2 cellular contexts compared by ENCODE assay signal in genomic region chr2:146226077-146226476, GRCh38.
A peak's percentile ranks its signal among the peaks of the same experiment; 100 is the strongest.
TF ChIP-seq lines count a peak whose summit lies in the region.

No MANE protein-coding gene starts in this region.

TF ChIP-seq in HEK293T, 16 proteins besides CTCF, POLR2A, EP300 and RAD21 (continued from another document):
- TF ChIP-seq TARDBP (IDR thresholded peaks at IDR 0.05) (no peak), CTBP1 (IDR thresholded peaks at IDR 0.05; ENCODE audit: borderline replicate concordance) (peak; percentile 70; the same call in 1 of the 2 replicates), ARNT (IDR thresholded peaks at IDR 0.05) (no peak), HDGF (IDR thresholded peaks at IDR 0.05; ENCODE audit: borderline replicate concordance) (no peak), NFRKB (IDR thresholded peaks at IDR 0.05) (no peak), ZNF384 (IDR thresholded peaks at IDR 0.05) (no peak), SP1 (IDR thresholded peaks at IDR 0.05) (no peak), LEF1 (IDR thresholded peaks at IDR 0.05; ENCODE audit: borderline replicate concordance) (no peak), FOXM1 (IDR thresholded peaks at IDR 0.05; ENCODE audit: borderline replicate concordance) (no peak), ELF4 (IDR thresholded peaks at IDR 0.05) (no peak), PKNOX1 (IDR thresholded peaks at IDR 0.05) (peak; percentile 96)

TF ChIP-seq in neural cell, 6 proteins besides CTCF, POLR2A, EP300 and RAD21:
- TF ChIP-seq, protein P1, sequence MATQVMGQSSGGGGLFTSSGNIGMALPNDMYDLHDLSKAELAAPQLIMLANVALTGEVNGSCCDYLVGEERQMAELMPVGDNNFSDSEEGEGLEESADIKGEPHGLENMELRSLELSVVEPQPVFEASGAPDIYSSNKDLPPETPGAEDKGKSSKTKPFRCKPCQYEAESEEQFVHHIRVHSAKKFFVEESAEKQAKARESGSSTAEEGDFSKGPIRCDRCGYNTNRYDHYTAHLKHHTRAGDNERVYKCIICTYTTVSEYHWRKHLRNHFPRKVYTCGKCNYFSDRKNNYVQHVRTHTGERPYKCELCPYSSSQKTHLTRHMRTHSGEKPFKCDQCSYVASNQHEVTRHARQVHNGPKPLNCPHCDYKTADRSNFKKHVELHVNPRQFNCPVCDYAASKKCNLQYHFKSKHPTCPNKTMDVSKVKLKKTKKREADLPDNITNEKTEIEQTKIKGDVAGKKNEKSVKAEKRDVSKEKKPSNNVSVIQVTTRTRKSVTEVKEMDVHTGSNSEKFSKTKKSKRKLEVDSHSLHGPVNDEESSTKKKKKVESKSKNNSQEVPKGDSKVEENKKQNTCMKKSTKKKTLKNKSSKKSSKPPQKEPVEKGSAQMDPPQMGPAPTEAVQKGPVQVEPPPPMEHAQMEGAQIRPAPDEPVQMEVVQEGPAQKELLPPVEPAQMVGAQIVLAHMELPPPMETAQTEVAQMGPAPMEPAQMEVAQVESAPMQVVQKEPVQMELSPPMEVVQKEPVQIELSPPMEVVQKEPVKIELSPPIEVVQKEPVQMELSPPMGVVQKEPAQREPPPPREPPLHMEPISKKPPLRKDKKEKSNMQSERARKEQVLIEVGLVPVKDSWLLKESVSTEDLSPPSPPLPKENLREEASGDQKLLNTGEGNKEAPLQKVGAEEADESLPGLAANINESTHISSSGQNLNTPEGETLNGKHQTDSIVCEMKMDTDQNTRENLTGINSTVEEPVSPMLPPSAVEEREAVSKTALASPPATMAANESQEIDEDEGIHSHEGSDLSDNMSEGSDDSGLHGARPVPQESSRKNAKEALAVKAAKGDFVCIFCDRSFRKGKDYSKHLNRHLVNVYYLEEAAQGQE (IDR thresholded peaks at IDR 0.05; ENCODE audit: borderline replicate concordance), result no peak
- TF ChIP-seq POLR2AphosphoS5 (IDR thresholded peaks at IDR 0.05) (peak; percentile 52), TAF1 (IDR thresholded peaks at IDR 0.05; ENCODE audit: low read depth) (no peak), EZH2 (IDR thresholded peaks at IDR 0.05; ENCODE audit: borderline replicate concordance, insufficient read depth, low read length, poor library complexity, severe bottlenecking) (no peak), SMC3 (conservative IDR thresholded peaks at IDR 0.05; ENCODE audit: poor library complexity) (no peak)
